In the genomic region with DNA sequence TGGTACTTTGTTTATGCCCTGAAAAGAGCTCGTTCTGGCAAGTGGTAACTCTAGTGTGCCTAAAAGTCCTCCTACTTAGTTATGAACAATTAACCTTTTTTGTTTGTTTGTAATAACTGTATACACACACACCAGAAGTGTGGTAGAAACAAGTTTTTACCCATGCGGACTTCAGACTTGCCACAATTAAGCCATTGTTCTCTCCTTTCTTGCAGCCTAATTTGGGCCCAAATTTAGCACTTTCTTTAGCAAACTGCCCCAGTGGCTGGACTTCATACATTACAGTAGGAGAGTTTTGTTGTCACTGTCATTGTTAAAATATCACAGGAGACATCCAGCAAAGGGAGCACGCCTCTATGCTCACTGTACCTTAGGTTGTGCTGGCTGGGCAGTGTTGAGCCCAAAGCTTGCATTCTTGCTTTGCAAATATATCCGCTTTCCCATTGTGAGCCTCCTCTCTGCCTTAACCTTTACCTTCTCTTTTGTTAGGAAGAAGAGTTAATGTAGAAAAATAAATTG, we compare ENCODE assay signal across 28 cellular contexts.
"Had no signal": no experiment of that assay in that cellular context is flagged by ENCODE, and none has a peak within 500 bp of the region (broad histone marks: within the 10 kb centered on the region; RNA-seq: fewer than 3 reads in every experiment).

No MANE protein-coding gene starts in this region.

- H3K27me3 ChIP-seq: neural progenitor cell, ovary, spleen, suprapubic skin, testis, tibial artery, transverse colon, upper lobe of right lung, uterus had no signal

- DNase-seq: natural killer cell; occipital lobe; ovary; posterior cingulate gyrus; psoas muscle; right cardiac atrium; spleen; stimulated activated CD4-positive, alpha-beta T cell treated with anti-CD3 and anti-CD28 coated beads, Interleukin-12 subunit alpha, Interleukin-12 subunit beta, amount 100 ng/mL, for 4 hours; stimulated activated CD4-positive, alpha-beta T cell treated with anti-CD3 and anti-CD28 coated beads, Interleukin-1b, Interleukin-23, amount 100 ng/mL, for 48 hours; stimulated activated CD4-positive, alpha-beta T cell treated with anti-CD3 and anti-CD28 coated beads, Interleukin-4, amount 100 ng/mL, for 1 hour; stimulated activated CD4-positive, alpha-beta T cell treated with anti-CD3 and anti-CD28 coated beads, Interleukin-4, amount 100 ng/mL, for 4 hours; stimulated activated CD8-positive, alpha-beta memory T cell treated with anti-CD3 and anti-CD28 coated beads, Interleukin-4, amount 100 ng/mL, for 48 hours; stimulated activated naive CD4-positive, alpha-beta T cell; stimulated activated naive CD8-positive, alpha-beta T cell treated with anti-CD3 and anti-CD28 coated beads, Interleukin-15, amount 100 ng/mL, for 72 hours; stimulated activated naive CD8-positive, alpha-beta T cell treated with anti-CD3 and anti-CD28 coated beads, Interleukin-15, Interleukin-2, amounts not matched to agents 100 U/mL and 50 U/mL, for 24 hours; substantia nigra; testis; tibial artery; transverse colon; upper lobe of right lung; uterus had no signal

- H2AFZ ChIP-seq: neural progenitor cell, parathyroid adenoma had no signal

- H3K27ac ChIP-seq: neural progenitor cell, ovary, parathyroid adenoma, psoas muscle, skin epidermis, spleen, suprapubic skin, testis, tibial artery, transverse colon, upper lobe of right lung, uterus had no signal

- H3K9ac ChIP-seq: neural progenitor cell, parathyroid adenoma had no signal

- H3K4me3 ChIP-seq: neural progenitor cell, ovary, psoas muscle, skin epidermis, smooth muscle cell, spleen, suprapubic skin, testis, tibial artery, transverse colon, upper lobe of right lung, uterus had no signal

- H3K4me1 ChIP-seq: psoas muscle, spleen, suprapubic skin, testis, tibial artery, transverse colon, upper lobe of right lung, uterus had no signal

- ATAC-seq: natural killer cell; psoas muscle; right cardiac atrium; sciatic nerve; stimulated activated memory B cell treated with anti-CD40 and anti-IgM and Interleukin-4, amounts not matched to agents 10 μg/mL and 1 μg/mL and 100 μg/mL, for 72 hours; stimulated activated naive CD8-positive, alpha-beta T cell treated with anti-CD3 and anti-CD28 coated beads, Interleukin-15, amount 100 ng/mL, for 72 hours; stimulated activated naive CD8-positive, alpha-beta T cell treated with anti-CD3 and anti-CD28 coated beads, Interleukin-15, Interleukin-2, amounts not matched to agents 100 U/mL and 50 U/mL, for 24 hours; upper lobe of right lung had no signal

- H3K4me2 ChIP-seq: neural progenitor cell, smooth muscle cell had no signal

- H3K36me3 ChIP-seq: neural progenitor cell, ovary, suprapubic skin, transverse colon, upper lobe of right lung, uterus had no signal

- H3K9me3 ChIP-seq: ovary, psoas muscle, spleen, suprapubic skin, testis, tibial artery, transverse colon, uterus had no signal
